2 cellular contexts compared by ENCODE assay signal in the genomic region with DNA sequence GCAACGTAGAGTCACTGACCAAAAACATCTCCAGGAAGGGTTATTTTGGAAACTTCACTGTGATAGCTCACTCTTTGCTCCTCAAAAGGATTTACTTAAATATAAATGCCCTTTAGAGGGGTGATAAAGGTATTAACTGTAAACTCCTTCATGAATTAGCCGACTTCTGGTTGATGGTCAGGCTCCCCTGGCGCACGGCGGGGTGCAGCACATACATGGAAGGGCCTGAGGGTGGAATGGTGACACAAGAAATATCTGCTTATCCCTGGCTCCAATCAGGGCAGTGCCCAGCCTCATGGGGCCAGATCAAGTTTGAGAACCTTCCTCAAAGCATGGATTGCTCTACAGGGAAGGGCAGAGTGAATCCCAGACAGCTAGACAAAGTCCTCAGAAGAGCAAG.
TF ChIP-seq lines count a peak whose summit lies in the region.

No MANE protein-coding gene starts in this region.

TF ChIP-seq in GM23338, 12 proteins besides CTCF, POLR2A, EP300 and RAD21 (continues in another document):
- TF ChIP-seq JUNB (IDR thresholded peaks at IDR 0.05; ENCODE audit: unreplicated experiment), result no peak
- TF ChIP-seq NANOG (IDR thresholded peaks at IDR 0.05; ENCODE audit: borderline replicate concordance), result no peak
- TF ChIP-seq EZH2phosphoT487 (IDR thresholded peaks at IDR 0.05; ENCODE audit: unreplicated experiment), result no peak
- TF ChIP-seq ZNF114 (CRISPR knock-in tag; IDR thresholded peaks at IDR 0.05), result no peak
- TF ChIP-seq, protein P1, sequence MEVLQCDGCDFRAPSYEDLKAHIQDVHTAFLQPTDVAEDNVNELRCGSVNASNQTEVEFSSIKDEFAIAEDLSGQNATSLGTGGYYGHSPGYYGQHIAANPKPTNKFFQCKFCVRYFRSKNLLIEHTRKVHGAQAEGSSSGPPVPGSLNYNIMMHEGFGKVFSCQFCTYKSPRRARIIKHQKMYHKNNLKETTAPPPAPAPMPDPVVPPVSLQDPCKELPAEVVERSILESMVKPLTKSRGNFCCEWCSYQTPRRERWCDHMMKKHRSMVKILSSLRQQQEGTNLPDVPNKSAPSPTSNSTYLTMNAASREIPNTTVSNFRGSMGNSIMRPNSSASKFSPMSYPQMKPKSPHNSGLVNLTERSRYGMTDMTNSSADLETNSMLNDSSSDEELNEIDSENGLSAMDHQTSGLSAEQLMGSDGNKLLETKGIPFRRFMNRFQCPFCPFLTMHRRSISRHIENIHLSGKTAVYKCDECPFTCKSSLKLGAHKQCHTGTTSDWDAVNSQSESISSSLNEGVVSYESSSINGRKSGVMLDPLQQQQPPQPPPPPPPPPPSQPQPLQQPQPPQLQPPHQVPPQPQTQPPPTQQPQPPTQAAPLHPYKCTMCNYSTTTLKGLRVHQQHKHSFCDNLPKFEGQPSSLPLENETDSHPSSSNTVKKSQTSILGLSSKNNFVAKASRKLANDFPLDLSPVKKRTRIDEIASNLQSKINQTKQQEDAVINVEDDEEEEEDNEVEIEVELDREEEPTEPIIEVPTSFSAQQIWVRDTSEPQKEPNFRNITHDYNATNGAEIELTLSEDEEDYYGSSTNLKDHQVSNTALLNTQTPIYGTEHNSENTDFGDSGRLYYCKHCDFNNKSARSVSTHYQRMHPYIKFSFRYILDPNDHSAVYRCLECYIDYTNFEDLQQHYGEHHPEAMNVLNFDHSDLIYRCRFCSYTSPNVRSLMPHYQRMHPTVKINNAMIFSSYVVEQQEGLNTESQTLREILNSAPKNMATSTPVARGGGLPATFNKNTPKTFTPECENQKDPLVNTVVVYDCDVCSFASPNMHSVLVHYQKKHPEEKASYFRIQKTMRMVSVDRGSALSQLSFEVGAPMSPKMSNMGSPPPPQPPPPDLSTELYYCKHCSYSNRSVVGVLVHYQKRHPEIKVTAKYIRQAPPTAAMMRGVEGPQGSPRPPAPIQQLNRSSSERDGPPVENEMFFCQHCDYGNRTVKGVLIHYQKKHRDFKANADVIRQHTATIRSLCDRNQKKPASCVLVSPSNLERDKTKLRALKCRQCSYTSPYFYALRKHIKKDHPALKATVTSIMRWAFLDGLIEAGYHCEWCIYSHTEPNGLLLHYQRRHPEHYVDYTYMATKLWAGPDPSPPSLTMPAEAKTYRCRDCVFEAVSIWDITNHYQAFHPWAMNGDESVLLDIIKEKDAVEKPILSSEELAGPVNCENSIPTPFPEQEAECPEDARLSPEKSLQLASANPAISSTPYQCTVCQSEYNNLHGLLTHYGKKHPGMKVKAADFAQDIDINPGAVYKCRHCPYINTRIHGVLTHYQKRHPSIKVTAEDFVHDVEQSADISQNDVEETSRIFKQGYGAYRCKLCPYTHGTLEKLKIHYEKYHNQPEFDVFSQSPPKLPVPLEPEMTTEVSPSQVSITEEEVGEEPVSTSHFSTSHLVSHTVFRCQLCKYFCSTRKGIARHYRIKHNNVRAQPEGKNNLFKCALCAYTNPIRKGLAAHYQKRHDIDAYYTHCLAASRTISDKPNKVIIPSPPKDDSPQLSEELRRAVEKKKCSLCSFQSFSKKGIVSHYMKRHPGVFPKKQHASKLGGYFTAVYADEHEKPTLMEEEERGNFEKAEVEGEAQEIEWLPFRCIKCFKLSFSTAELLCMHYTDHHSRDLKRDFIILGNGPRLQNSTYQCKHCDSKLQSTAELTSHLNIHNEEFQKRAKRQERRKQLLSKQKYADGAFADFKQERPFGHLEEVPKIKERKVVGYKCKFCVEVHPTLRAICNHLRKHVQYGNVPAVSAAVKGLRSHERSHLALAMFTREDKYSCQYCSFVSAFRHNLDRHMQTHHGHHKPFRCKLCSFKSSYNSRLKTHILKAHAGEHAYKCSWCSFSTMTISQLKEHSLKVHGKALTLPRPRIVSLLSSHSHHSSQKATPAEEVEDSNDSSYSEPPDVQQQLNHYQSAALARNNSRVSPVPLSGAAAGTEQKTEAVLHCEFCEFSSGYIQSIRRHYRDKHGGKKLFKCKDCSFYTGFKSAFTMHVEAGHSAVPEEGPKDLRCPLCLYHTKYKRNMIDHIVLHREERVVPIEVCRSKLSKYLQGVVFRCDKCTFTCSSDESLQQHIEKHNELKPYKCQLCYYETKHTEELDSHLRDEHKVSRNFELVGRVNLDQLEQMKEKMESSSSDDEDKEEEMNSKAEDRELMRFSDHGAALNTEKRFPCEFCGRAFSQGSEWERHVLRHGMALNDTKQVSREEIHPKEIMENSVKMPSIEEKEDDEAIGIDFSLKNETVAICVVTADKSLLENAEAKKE (CRISPR knock-in tag; IDR thresholded peaks at IDR 0.05), result no peak
- no peak for TF ChIP-seq STAT1 (IDR thresholded peaks at IDR 0.05; ENCODE audit: unreplicated experiment)
- TF ChIP-seq, protein P2, sequence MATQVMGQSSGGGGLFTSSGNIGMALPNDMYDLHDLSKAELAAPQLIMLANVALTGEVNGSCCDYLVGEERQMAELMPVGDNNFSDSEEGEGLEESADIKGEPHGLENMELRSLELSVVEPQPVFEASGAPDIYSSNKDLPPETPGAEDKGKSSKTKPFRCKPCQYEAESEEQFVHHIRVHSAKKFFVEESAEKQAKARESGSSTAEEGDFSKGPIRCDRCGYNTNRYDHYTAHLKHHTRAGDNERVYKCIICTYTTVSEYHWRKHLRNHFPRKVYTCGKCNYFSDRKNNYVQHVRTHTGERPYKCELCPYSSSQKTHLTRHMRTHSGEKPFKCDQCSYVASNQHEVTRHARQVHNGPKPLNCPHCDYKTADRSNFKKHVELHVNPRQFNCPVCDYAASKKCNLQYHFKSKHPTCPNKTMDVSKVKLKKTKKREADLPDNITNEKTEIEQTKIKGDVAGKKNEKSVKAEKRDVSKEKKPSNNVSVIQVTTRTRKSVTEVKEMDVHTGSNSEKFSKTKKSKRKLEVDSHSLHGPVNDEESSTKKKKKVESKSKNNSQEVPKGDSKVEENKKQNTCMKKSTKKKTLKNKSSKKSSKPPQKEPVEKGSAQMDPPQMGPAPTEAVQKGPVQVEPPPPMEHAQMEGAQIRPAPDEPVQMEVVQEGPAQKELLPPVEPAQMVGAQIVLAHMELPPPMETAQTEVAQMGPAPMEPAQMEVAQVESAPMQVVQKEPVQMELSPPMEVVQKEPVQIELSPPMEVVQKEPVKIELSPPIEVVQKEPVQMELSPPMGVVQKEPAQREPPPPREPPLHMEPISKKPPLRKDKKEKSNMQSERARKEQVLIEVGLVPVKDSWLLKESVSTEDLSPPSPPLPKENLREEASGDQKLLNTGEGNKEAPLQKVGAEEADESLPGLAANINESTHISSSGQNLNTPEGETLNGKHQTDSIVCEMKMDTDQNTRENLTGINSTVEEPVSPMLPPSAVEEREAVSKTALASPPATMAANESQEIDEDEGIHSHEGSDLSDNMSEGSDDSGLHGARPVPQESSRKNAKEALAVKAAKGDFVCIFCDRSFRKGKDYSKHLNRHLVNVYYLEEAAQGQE (IDR thresholded peaks at IDR 0.05; ENCODE audit: unreplicated experiment), result no peak
- no peak for TF ChIP-seq ZNF331 (CRISPR knock-in tag; IDR thresholded peaks at IDR 0.05; ENCODE audit: low read depth)
- TF ChIP-seq, protein P3, sequence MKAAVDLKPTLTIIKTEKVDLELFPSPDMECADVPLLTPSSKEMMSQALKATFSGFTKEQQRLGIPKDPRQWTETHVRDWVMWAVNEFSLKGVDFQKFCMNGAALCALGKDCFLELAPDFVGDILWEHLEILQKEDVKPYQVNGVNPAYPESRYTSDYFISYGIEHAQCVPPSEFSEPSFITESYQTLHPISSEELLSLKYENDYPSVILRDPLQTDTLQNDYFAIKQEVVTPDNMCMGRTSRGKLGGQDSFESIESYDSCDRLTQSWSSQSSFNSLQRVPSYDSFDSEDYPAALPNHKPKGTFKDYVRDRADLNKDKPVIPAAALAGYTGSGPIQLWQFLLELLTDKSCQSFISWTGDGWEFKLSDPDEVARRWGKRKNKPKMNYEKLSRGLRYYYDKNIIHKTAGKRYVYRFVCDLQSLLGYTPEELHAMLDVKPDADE (IDR thresholded peaks at IDR 0.05), result no peak
- no peak for TF ChIP-seq POLR2AphosphoS5 (IDR thresholded peaks at IDR 0.05; ENCODE audit: low read depth)

TF ChIP-seq in IMR-90, 13 proteins besides CTCF, POLR2A, EP300 and RAD21:
- TF ChIP-seq FOS (IDR thresholded peaks at IDR 0.05; ENCODE audit: low read depth, low read length) (no peak), BHLHE40 (IDR thresholded peaks at IDR 0.05; ENCODE audit: low read depth, low read length) (no peak), CEBPB (IDR thresholded peaks at IDR 0.05; ENCODE audit: low read depth, low read length) (no peak), RFX5 (IDR thresholded peaks at IDR 0.05; ENCODE audit: low read depth, low read length) (no peak), MXI1 (IDR thresholded peaks at IDR 0.05; ENCODE audit: borderline replicate concordance, low read depth, low read length) (no peak)
- TF ChIP-seq, protein P4, sequence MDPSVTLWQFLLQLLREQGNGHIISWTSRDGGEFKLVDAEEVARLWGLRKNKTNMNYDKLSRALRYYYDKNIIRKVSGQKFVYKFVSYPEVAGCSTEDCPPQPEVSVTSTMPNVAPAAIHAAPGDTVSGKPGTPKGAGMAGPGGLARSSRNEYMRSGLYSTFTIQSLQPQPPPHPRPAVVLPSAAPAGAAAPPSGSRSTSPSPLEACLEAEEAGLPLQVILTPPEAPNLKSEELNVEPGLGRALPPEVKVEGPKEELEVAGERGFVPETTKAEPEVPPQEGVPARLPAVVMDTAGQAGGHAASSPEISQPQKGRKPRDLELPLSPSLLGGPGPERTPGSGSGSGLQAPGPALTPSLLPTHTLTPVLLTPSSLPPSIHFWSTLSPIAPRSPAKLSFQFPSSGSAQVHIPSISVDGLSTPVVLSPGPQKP (IDR thresholded peaks at IDR 0.05; ENCODE audit: borderline replicate concordance, low read depth, low read length), result no peak
